In the genomic region with DNA sequence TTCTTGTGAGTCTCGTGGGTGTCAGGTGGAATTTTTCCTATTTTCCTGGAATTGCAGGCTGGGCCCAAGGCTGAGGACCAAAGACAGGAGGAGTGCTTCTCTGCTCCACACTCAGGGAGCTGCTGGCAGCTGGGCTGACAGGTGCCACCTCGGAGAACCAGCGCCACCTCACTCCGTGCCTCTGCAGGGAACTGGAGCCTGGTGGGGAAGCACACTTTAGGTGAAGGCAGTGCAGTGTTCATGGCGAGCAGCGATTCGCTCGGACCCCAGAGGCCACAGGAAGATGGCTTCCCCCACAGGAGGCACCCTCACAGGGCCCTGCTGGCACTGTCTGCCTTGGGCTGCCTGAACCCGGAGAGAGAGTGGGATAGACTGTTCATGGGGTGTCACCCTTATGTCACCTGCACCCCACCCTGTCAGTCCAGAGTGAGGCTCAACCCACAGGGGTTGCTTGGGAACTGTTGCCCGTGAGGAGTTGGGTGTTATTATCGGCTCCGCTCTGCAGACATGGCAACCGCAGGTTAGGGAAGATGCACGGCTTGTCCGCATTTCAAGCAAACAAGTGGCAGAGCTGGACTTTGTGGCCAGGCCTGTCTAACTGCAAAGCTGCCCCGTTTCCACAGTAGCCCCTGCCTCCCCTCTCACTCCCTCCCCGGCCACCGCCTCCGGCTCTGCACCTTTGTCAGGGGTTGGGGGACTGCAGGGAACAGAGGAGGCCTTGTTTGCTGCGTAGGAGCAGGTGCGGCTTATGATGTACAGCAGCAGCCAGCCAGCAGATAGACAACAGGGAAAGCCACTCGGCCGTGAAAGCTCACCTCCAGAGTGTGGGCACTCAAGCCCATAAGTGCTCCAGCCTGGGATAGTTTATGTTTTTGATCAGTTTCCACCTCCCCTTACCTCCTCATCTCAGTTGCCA, we compare ENCODE assay signal across 25 cellular contexts.
DNase-seq lines count a peak whose midpoint lies in the region; ATAC-seq and TF ChIP-seq lines count a peak whose summit lies in the region.
"Had no signal": no experiment of that assay in that cellular context is flagged by ENCODE, and none has a peak within 500 bp of the region (broad histone marks: within the 10 kb centered on the region; RNA-seq: fewer than 3 reads in every experiment).

No MANE protein-coding gene starts in this region.

- CTCF ChIA-PET in HEK293 (lab: Yijun Ruan, JAX) = interaction anchor here (1.5 kb wide), 1 partner anchor 11 kb away, joined by 5 read pairs; no protein-coding TSS in a partner anchor

- no peaks in the 10 kb centered on the region for H3K27me3 Mint-ChIP-seq in nephron (ENCODE audit: low read depth)

- no peak overlapping the region for H3K4me3 Mint-ChIP-seq in nephron
- H3K4me3 Mint-ChIP-seq: HFFc6; stimulated activated effector memory CD8-positive, alpha-beta T cell treated with anti-CD3 and anti-CD28 coated beads, Interleukin-12 subunit alpha, Interleukin-12 subunit beta, amount 100 ng/mL, for 72 hours had no signal

- peaks cover 22% of the 10 kb centered on the region for H3K4me1 Mint-ChIP-seq in nephron

- H3K36me3 Mint-ChIP-seq in nephron (ENCODE audit: low read depth) = no peaks in the 10 kb centered on the region
- H3K36me3 Mint-ChIP-seq: stimulated activated effector memory CD8-positive, alpha-beta T cell treated with anti-CD3 and anti-CD28 coated beads, Interleukin-12 subunit alpha, Interleukin-12 subunit beta, amount 100 ng/mL, for 72 hours had no signal

- no peaks in the 10 kb centered on the region for H3K9me3 ChIP-seq in HEK293 (ENCODE audit: control insufficient read depth, insufficient read depth, low read depth, low read length)
- H3K9me3 ChIP-seq: body of pancreas, esophagus muscularis mucosa, gastroesophageal sphincter, lower lobe of right lung, mucosa of descending colon, suprapubic skin, uterus had no signal

- DNase-seq in NCI-H2107 (lab: John Stamatoyannopoulos, UW) (peak; percentile 59), NCI-H526 (lab: John Stamatoyannopoulos, UW) (peak; percentile 93 to 94), SKM-1 treated with dmso at 0.1 percent for 144 hours (lab: John Stamatoyannopoulos, UW; ENCODE audit: unreplicated experiment) (no peak)
- DNase-seq in stimulated activated CD8-positive, alpha-beta memory T cell treated with anti-CD3 and anti-CD28 coated beads, Interleukin-4, amount 100 ng/mL, for 48 hours = no peak
- DNase-seq: activated CD4-positive, alpha-beta T cell treated with anti-CD3 and anti-CD28 coated beads, Interleukin-2, amount 50 U/mL, for 1 hour; activated CD8-positive, alpha-beta memory T cell treated with anti-CD3 and anti-CD28 coated beads, Interleukin-2, amount 50 U/mL, for 4 hours; effector memory CD4-positive, alpha-beta T cell; HFFc6; Karpas-422; lower lobe of right lung; mucosa of descending colon; NCI-H446 treated with DMSO at 0.1 percent for 48 hours; T-helper 2 cell; uterus had no signal

- TF ChIP-seq CTCF in HEK293 (tag by site-specific recombination; IDR thresholded peaks at IDR 0.05) (no peak), nephron (IDR thresholded peaks at IDR 0.05; ENCODE audit: unreplicated experiment in 3 of 3) (no peak)

- no peak overlapping the region for H3K27ac ChIP-seq in HEK293 (ENCODE audit: extremely low read depth, low read depth, low read length)
- H3K27ac ChIP-seq: body of pancreas, esophagus muscularis mucosa, gastroesophageal sphincter, lower lobe of right lung, SK-N-MC, suprapubic skin, uterus, VCaP had no signal

- no peak for ATAC-seq in HG02588 (IDR thresholded peaks at IDR 0.05; ENCODE audit: unreplicated experiment)
- ATAC-seq: body of pancreas; gastroesophageal sphincter; lower lobe of right lung; mucosa of descending colon; stimulated activated effector memory CD8-positive, alpha-beta T cell treated with anti-CD3 and anti-CD28 coated beads, Interleukin-12 subunit alpha, Interleukin-12 subunit beta, amount 100 ng/mL, for 72 hours had no signal

- peaks cover 0 to 8% of the 10 kb centered on the region in 2 experiments; a peak in 2 of 3 replicates for H3K36me3 ChIP-seq in HEK293 (ENCODE audit: control insufficient read depth in 2 of 2, insufficient read depth in 1 of 2, low read length in 2 of 2)
- H3K36me3 ChIP-seq: lower lobe of right lung, suprapubic skin, uterus had no signal

- H3K4me1 ChIP-seq in HEK293 (ENCODE audit: control insufficient read depth, insufficient read depth, low read length) = no peaks in the 10 kb centered on the region; the same call in 1 of the 2 replicates
- H3K4me1 ChIP-seq: uterus had no signal

- POLR2A ChIA-PET in HEK293 (lab: Yijun Ruan, JAX) = no interaction called here

- no peak overlapping the region for H3K4me3 ChIP-seq in HEK293 (ENCODE audit: low read depth, low read length)
- H3K4me3 ChIP-seq: body of pancreas, esophagus muscularis mucosa, gastroesophageal sphincter, lower lobe of right lung, mucosa of descending colon, SK-N-MC, suprapubic skin, uterus had no signal

- no peaks in the 10 kb centered on the region for H3K9me3 Mint-ChIP-seq in nephron
- H3K9me3 Mint-ChIP-seq: activated T-helper 2 cell treated with anti-CD3 and anti-CD28 coated beads, Interferon-gamma antibody, Interleukin-2, Interleukin-4, amounts not matched to agents 10 μg/mL and 5 μg/mL and 100 μg/mL, durations not matched to agents 14 hours and 24 hours and 36 hours; HFFc6; stimulated activated effector memory CD8-positive, alpha-beta T cell treated with anti-CD3 and anti-CD28 coated beads, Interleukin-12 subunit alpha, Interleukin-12 subunit beta, amount 100 ng/mL, for 72 hours had no signal

- H3K27ac Mint-ChIP-seq in nephron = peak overlapping the region; percentile 74 to 95 (median 90)
- H3K27ac Mint-ChIP-seq: activated T-helper 2 cell treated with anti-CD3 and anti-CD28 coated beads, Interferon-gamma antibody, Interleukin-2, Interleukin-4, amounts not matched to agents 10 μg/mL and 5 μg/mL and 100 μg/mL, durations not matched to agents 14 hours and 24 hours and 36 hours; HFFc6; stimulated activated effector memory CD8-positive, alpha-beta T cell treated with anti-CD3 and anti-CD28 coated beads, Interleukin-12 subunit alpha, Interleukin-12 subunit beta, amount 100 ng/mL, for 72 hours had no signal

TF ChIP-seq in HEK293, 187 proteins besides CTCF, POLR2A, EP300 and RAD21:
- TF ChIP-seq ZNF600 (tag by site-specific recombination; IDR thresholded peaks at IDR 0.05) = peak; percentile 50; the same call in 1 of the 2 replicates
- TF ChIP-seq EGR2 (tag by site-specific recombination; IDR thresholded peaks at IDR 0.05; ENCODE audit: low read depth) = peak; percentile 12; the same call in 1 of the 2 replicates
- TF ChIP-seq KLF9 (tag by site-specific recombination; IDR thresholded peaks at IDR 0.05; ENCODE audit: low read depth) = no peak

Comparison
In these comparisons a context has a peak if more than half of its experiments do, and no peak if none do; other contexts are left out.
1. DNase-seq: peak in NCI-H2107 (single experiment) and NCI-H526 (2 of 2); none in stimulated activated CD8-positive, alpha-beta memory T cell treated with anti-CD3 and anti-CD28 coated beads, Interleukin-4, amount 100 ng/mL, for 48 hours (single experiment) and SKM-1 treated with dmso at 0.1 percent for 144 hours (single experiment).